Comparison of ENCODE assay signal across 8 cellular contexts in genomic region chr22:44684506-44685383, GRCh38. TPM values are rescaled to one million over a fixed set of nuclear protein-coding genes. Genes with fewer than 3 reads are reported as not detected.
DNase-seq lines count a peak whose midpoint lies in the region; ATAC-seq lines count a peak whose summit lies in the region.

No MANE protein-coding gene starts in this region.

- DNase-seq in NCI-H2081 (lab: John Stamatoyannopoulos, UW) = peak; percentile 24 to 66
- no peak for DNase-seq in NCI-H2081 treated with DMSO at 0.1 percent for 48 hours (lab: John Stamatoyannopoulos, UW)
- peak; percentile 93 for DNase-seq in NCI-H460 (ENCODE audit: extremely low read depth, low read depth)
- DNase-seq in activated CD4-positive, alpha-beta T cell treated with anti-CD3 and anti-CD28 coated beads for 1 hour = peak; percentile 71
- DNase-seq in central memory CD8-positive, alpha-beta T cell (ENCODE audit: low spot score in 2 of 2) = peak; percentile 75 to 80
- DNase-seq in left kidney (ENCODE audit: low read depth, low spot score) = peak; percentile 97
- peak; percentile 77 for DNase-seq in stimulated activated CD4-positive, alpha-beta T cell treated with anti-CD3 and anti-CD28 coated beads, Interleukin-4, amount 100 ng/mL, for 1 hour

- peak overlapping the region; percentile 71 for H3K4me3 Mint-ChIP-seq in central memory CD8-positive, alpha-beta T cell

- peaks cover 14% of the 10 kb centered on the region for H3K36me3 Mint-ChIP-seq in central memory CD8-positive, alpha-beta T cell (ENCODE audit: insufficient read depth)

- H3K4me1 Mint-ChIP-seq in central memory CD8-positive, alpha-beta T cell = peaks cover 65% of the 10 kb centered on the region

- ATAC-seq in HG03060 (IDR thresholded peaks at IDR 0.05; ENCODE audit: low read depth, unreplicated experiment) = peak; percentile 40
- peak; percentile 84 for ATAC-seq in central memory CD8-positive, alpha-beta T cell (replicated peaks; ENCODE audit: extremely low read depth, poor library complexity, severe bottlenecking)

- no peaks in the 10 kb centered on the region for H3K27me3 Mint-ChIP-seq in central memory CD8-positive, alpha-beta T cell

- no peaks in the 10 kb centered on the region for H3K9me3 Mint-ChIP-seq in central memory CD8-positive, alpha-beta T cell

- H3K27ac Mint-ChIP-seq in central memory CD8-positive, alpha-beta T cell (ENCODE audit: low read depth) = peak overlapping the region; percentile 85

RNA-seq across cellular contexts. Expression of gene PRR5, which starts 17.3 kb away (rescaled TPM):
- 3.9 and 7.1 TPM in 2 replicates for total RNA-seq in NCI-H460 (2014; rRNA removed; shearing (Covaris generic))
- 19.7 and 36.5 TPM in 2 replicates for polyA plus RNA-seq in NCI-H460 (2014; cell fraction: nucleus; rRNA removed)
